In the genomic region with DNA sequence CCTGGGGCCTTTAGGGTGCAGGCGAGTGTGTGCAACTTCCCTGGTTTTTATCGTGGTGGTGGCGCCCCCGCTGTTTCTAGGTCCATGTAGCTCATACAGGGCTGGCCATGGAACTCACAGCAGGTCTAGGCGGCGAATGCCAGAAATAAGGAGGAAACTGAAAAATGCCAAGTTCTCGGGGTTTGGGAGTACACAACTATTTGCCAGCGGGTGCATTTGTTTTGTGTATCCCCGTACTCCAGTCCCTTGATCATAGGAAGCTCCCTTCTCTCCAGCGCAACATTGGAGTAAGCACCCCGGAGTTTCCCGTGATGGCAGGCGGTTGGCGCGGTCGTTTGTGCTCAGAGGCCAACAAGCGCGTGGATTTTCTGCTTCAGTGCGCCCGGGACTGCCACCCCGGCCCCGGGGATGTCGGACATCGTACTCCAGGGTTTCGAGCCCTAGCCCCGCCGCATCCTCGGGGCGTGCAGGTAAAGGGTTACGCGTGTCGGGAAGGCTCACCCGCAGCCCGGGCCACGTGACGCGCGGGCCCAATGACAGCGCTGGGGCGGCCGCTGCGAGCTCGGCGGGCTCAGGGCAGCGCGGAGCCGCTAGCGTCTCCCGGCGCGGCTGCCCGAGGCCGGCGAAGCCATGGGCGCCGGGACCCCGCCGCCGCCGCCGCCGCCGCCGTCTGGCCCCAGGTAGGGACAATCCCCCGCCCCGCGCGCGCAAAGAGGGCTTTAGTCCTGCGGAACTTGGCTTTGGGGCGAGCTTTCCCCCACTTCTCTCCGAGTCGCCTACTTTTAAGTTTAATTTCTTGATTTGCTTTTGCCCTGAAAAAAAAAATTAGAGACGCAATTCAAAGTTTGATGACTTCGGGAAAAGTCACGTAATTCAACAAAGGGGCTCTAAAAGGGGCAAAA, we compare ENCODE assay signal across 8 cellular contexts.
DNase-seq lines count a peak whose midpoint lies in the region; ATAC-seq and TF ChIP-seq lines count a peak whose summit lies in the region.

No MANE protein-coding gene starts in this region.

- no peak for TF ChIP-seq CTCF in GM12865 (IDR thresholded peaks at IDR 0.05; ENCODE audit: insufficient read depth, low read depth, low read length, missing control alignments)
- no peak for TF ChIP-seq CTCF in endothelial cell (IDR thresholded peaks at IDR 0.05; ENCODE audit: unreplicated experiment)

- H3K4me1 Mint-ChIP-seq in activated CD8-positive, alpha-beta memory T cell treated with anti-CD3 and anti-CD28 coated beads, Interleukin-2, amount 10 ng/mL, durations not matched to agents 7 days and 5 days, result peaks cover 16% of the 10 kb centered on the region
- H3K4me1 Mint-ChIP-seq in endothelial cell (ENCODE audit: unreplicated experiment), result peaks cover 3% of the 10 kb centered on the region

- peak overlapping the region; percentile 60 for H3K4me3 Mint-ChIP-seq in activated CD8-positive, alpha-beta memory T cell treated with anti-CD3 and anti-CD28 coated beads, Interleukin-2, amount 10 ng/mL, durations not matched to agents 7 days and 5 days
- peak overlapping the region; percentile 70 for H3K4me3 Mint-ChIP-seq in endothelial cell (ENCODE audit: unreplicated experiment)

- peaks cover 70% of the 10 kb centered on the region for H3K27me3 Mint-ChIP-seq in activated CD8-positive, alpha-beta memory T cell treated with anti-CD3 and anti-CD28 coated beads, Interleukin-2, amount 10 ng/mL, durations not matched to agents 7 days and 5 days
- H3K27me3 Mint-ChIP-seq in endothelial cell (ENCODE audit: unreplicated experiment), result peaks cover 2% of the 10 kb centered on the region

- no peaks in the 10 kb centered on the region for H3K36me3 Mint-ChIP-seq in activated CD8-positive, alpha-beta memory T cell treated with anti-CD3 and anti-CD28 coated beads, Interleukin-2, amount 10 ng/mL, durations not matched to agents 7 days and 5 days
- no peaks in the 10 kb centered on the region for H3K36me3 Mint-ChIP-seq in endothelial cell (ENCODE audit: low read depth, unreplicated experiment)

- ATAC-seq in HG02610 (IDR thresholded peaks at IDR 0.05; ENCODE audit: unreplicated experiment), result peak; percentile 79
- peak; percentile 97 for ATAC-seq in activated CD8-positive, alpha-beta memory T cell treated with anti-CD3 and anti-CD28 coated beads, Interleukin-2, amount 10 ng/mL, durations not matched to agents 7 days and 5 days

- CTCF ChIA-PET in activated CD8-positive, alpha-beta memory T cell treated with anti-CD3 and anti-CD28 coated beads, Interleukin-2, amount 10 ng/mL, durations not matched to agents 7 days and 5 days (lab: Charles Lee), result interaction anchor here (0.8 to 2.7 kb wide), 12 partner anchors 11 to 582 kb away, joined by 3 to 22 read pairs (median 4); no protein-coding TSS in a partner anchor

- H3K27ac Mint-ChIP-seq in activated CD8-positive, alpha-beta memory T cell treated with anti-CD3 and anti-CD28 coated beads, Interleukin-2, amount 10 ng/mL, durations not matched to agents 7 days and 5 days, result no peak overlapping the region
- H3K27ac Mint-ChIP-seq in endothelial cell (ENCODE audit: unreplicated experiment), result no peak overlapping the region

- peak overlapping the region; percentile 59 for H3K4me3 ChIP-seq in GM12865 (ENCODE audit: low read depth, low read length)

- peak; percentile 34 for DNase-seq in GM12865 (ENCODE audit: low read depth)
- peak; percentile 13 for DNase-seq in NCI-H2171 (lab: John Stamatoyannopoulos, UW)
- DNase-seq in activated CD8-positive, alpha-beta memory T cell treated with anti-CD3 and anti-CD28 coated beads, Interleukin-2, amount 10 ng/mL, durations not matched to agents 7 days and 5 days, result peak; percentile 53
- peak; percentile 73 for DNase-seq in endothelial cell (ENCODE audit: low spot score)
- DNase-seq in midbrain (lab: John Stamatoyannopoulos, UW), result peak; percentile 79
- DNase-seq in stimulated activated CD8-positive, alpha-beta memory T cell treated with anti-CD3 and anti-CD28 coated beads, Interleukin-15, amount 100 ng/mL, for 48 hours (ENCODE audit: low read depth in 2 of 2), result peak; percentile 19 to 24
- DNase-seq in RKO (ENCODE audit: low spot score), result no peak

- H3K9me3 Mint-ChIP-seq in activated CD8-positive, alpha-beta memory T cell treated with anti-CD3 and anti-CD28 coated beads, Interleukin-2, amount 10 ng/mL, durations not matched to agents 7 days and 5 days (ENCODE audit: low read depth), result no peaks in the 10 kb centered on the region
- H3K9me3 Mint-ChIP-seq in endothelial cell (ENCODE audit: unreplicated experiment), result no peaks in the 10 kb centered on the region
